In genomic region chr9:114300153-114300845, GRCh38 we compare ENCODE assay signal across 32 cellular contexts. TPM values are rescaled to one million over a fixed set of nuclear protein-coding genes. Genes with fewer than 3 reads are reported as not detected.
DNase-seq lines count a peak whose midpoint lies in the region; ATAC-seq and TF ChIP-seq lines count a peak whose summit lies in the region.
"Had no signal": no experiment of that assay in that cellular context is flagged by ENCODE, and none has a peak within 500 bp of the region (broad histone marks: within the 10 kb centered on the region; RNA-seq: fewer than 3 reads in every experiment).

No MANE protein-coding gene starts in this region.

- no peaks in the 10 kb centered on the region for H3K4me1 Mint-ChIP-seq in activated CD8-positive, alpha-beta memory T cell treated with anti-CD3 and anti-CD28 coated beads, Interleukin-2, amount 10 ng/mL, durations not matched to agents 7 days and 5 days
- H3K4me1 Mint-ChIP-seq in nephron progenitor cell: peaks cover 5% of the 10 kb centered on the region
- H3K4me1 Mint-ChIP-seq: H9 had no signal

- H3K27ac Mint-ChIP-seq in activated CD8-positive, alpha-beta memory T cell treated with anti-CD3 and anti-CD28 coated beads, Interleukin-2, amount 10 ng/mL, durations not matched to agents 7 days and 5 days: no peak overlapping the region
- H3K27ac Mint-ChIP-seq in nephron progenitor cell: peak overlapping the region; percentile 45
- H3K27ac Mint-ChIP-seq: activated CD8-positive, alpha-beta T cell treated with anti-CD3 and anti-CD28 coated beads, Interleukin-2, amount 10 ng/mL, durations not matched to agents 7 days and 5 days; activated naive CD4-positive, alpha-beta T cell treated with anti-CD3 and anti-CD28 coated beads for 36 hours had no signal

- no peak overlapping the region for H3K27ac ChIP-seq in Peyer's patch
- H3K27ac ChIP-seq in stomach: no peak overlapping the region
- H3K27ac ChIP-seq: adrenal gland, C4-2B, tibial artery had no signal

- WGBS in stomach, 5 donors: 93 to 99% (median 98%) methylated on average over 4 of the region's 4 CpGs

- peaks cover 22% of the 10 kb centered on the region for H3K27me3 Mint-ChIP-seq in activated CD8-positive, alpha-beta memory T cell treated with anti-CD3 and anti-CD28 coated beads, Interleukin-2, amount 10 ng/mL, durations not matched to agents 7 days and 5 days
- peaks cover 8% of the 10 kb centered on the region for H3K27me3 Mint-ChIP-seq in nephron progenitor cell (ENCODE audit: low read depth, poor library complexity)
- H3K27me3 Mint-ChIP-seq: stimulated activated naive CD8-positive, alpha-beta T cell treated with anti-CD3 and anti-CD28 coated beads, Interleukin-15, amount 100 ng/mL, for 72 hours had no signal

- H3K9me3 ChIP-seq in Peyer's patch (no peaks in the 10 kb centered on the region), stomach (peaks cover 0 to 11% (median 2%) of the 10 kb centered on the region in 4 donors)
- H3K9me3 ChIP-seq: adrenal gland had no signal

- H3K9me3 Mint-ChIP-seq in activated CD8-positive, alpha-beta memory T cell treated with anti-CD3 and anti-CD28 coated beads, Interleukin-2, amount 10 ng/mL, durations not matched to agents 7 days and 5 days (ENCODE audit: low read depth): no peaks in the 10 kb centered on the region
- peaks cover 16% of the 10 kb centered on the region for H3K9me3 Mint-ChIP-seq in nephron progenitor cell

- TF ChIP-seq CTCF in Peyer's patch (IDR thresholded peaks at IDR 0.05): no peak
- TF ChIP-seq CTCF in nephron progenitor cell (IDR thresholded peaks at IDR 0.05): no peak
- no peak for TF ChIP-seq CTCF in stomach (IDR thresholded peaks at IDR 0.05)

- H3K4me3 ChIP-seq in Peyer's patch (no peak overlapping the region), stomach (no peak overlapping the region)
- H3K4me3 ChIP-seq: adrenal gland, tibial artery had no signal

- TF ChIP-seq POLR2A in Peyer's patch (IDR thresholded peaks at IDR 0.05) (no peak), stomach (IDR thresholded peaks at IDR 0.05) (no peak)

- intact Hi-C loops in stomach (cut with DNase I; ENCODE audit: low total_unique reads): no loop called here

- H3K27me3 ChIP-seq in Peyer's patch (no peaks in the 10 kb centered on the region), stomach (no peaks in the 10 kb centered on the region)
- H3K27me3 ChIP-seq: adrenal gland, tibial artery had no signal

- H3K36me3 ChIP-seq in Peyer's patch (no peaks in the 10 kb centered on the region), stomach (peaks cover 0 to 35% (median 23%) of the 10 kb centered on the region in 4 donors)

- CTCF ChIA-PET in activated CD8-positive, alpha-beta memory T cell treated with anti-CD3 and anti-CD28 coated beads, Interleukin-2, amount 10 ng/mL, durations not matched to agents 7 days and 5 days (lab: Charles Lee): interaction anchor here (1.6 kb wide), 2 partner anchors 9 to 192 kb away, joined by 5 to 6 read pairs; no protein-coding TSS in a partner anchor

- DNase-seq in Peyer's patch (peak in 2 of 3 donors; percentile 7 to 25), nephron progenitor cell (no peak), stomach (peak; percentile 10), germinal center (ENCODE audit: low spot score) (no peak), NCI-H2107 (lab: John Stamatoyannopoulos, UW) (no peak)
- peak; percentile 28 for DNase-seq in activated CD8-positive, alpha-beta memory T cell treated with anti-CD3 and anti-CD28 coated beads, Interleukin-2, amount 10 ng/mL, durations not matched to agents 7 days and 5 days
- DNase-seq in central memory CD4-positive, alpha-beta T cell: no peak
- DNase-seq: activated CD4-positive, CD25-positive, alpha-beta regulatory T cell treated with anti-CD3 and anti-CD28 coated beads, Interleukin-2, amount 50 U/mL, for 72 hours; activated CD8-positive, alpha-beta T cell treated with anti-CD3 and anti-CD28 coated beads, Interleukin-2, amount 10 ng/mL, durations not matched to agents 7 days and 5 days; activated naive CD4-positive, alpha-beta T cell treated with anti-CD3 and anti-CD28 coated beads for 36 hours; activated T-cell treated with anti-CD3 and anti-CD28 coated beads, Interleukin-2, amount 50 U/mL, for 4 hours; COR-L47; H9; Kasumi-1; NCI-H1436; NCI-H2081 treated with DMSO at 0.1 percent for 48 hours; NCI-H226; NCI-H526 treated with DMSO at 0.1 percent for 48 hours; PC-3; T-helper 2 cell had no signal

- H3K4me1 ChIP-seq in Peyer's patch (no peaks in the 10 kb centered on the region), stomach (peaks cover 0 to 1% (median under 1%) of the 10 kb centered on the region in 4 donors)
- H3K4me1 ChIP-seq: adrenal gland, tibial artery had no signal

- H3K4me3 Mint-ChIP-seq in activated CD8-positive, alpha-beta memory T cell treated with anti-CD3 and anti-CD28 coated beads, Interleukin-2, amount 10 ng/mL, durations not matched to agents 7 days and 5 days: no peak overlapping the region
- no peak overlapping the region for H3K4me3 Mint-ChIP-seq in nephron progenitor cell
- H3K4me3 Mint-ChIP-seq: activated CD8-positive, alpha-beta T cell treated with anti-CD3 and anti-CD28 coated beads, Interleukin-2, amount 10 ng/mL, durations not matched to agents 7 days and 5 days; activated naive CD4-positive, alpha-beta T cell treated with anti-CD3 and anti-CD28 coated beads for 36 hours; activated T-cell treated with anti-CD3 and anti-CD28 coated beads, Interleukin-2, amount 50 U/mL, for 4 hours; H9; naive thymus-derived CD8-positive, alpha-beta T cell; stimulated activated naive CD8-positive, alpha-beta T cell treated with anti-CD3 and anti-CD28 coated beads, Interleukin-15, amount 100 ng/mL, for 72 hours had no signal

- no peak for TF ChIP-seq EP300 in stomach (IDR thresholded peaks at IDR 0.05)

- H3K36me3 Mint-ChIP-seq in activated CD8-positive, alpha-beta memory T cell treated with anti-CD3 and anti-CD28 coated beads, Interleukin-2, amount 10 ng/mL, durations not matched to agents 7 days and 5 days: no peaks in the 10 kb centered on the region
- H3K36me3 Mint-ChIP-seq in nephron progenitor cell (ENCODE audit: low read depth): peaks cover 37% of the 10 kb centered on the region

- no peak for ATAC-seq in activated CD8-positive, alpha-beta memory T cell treated with anti-CD3 and anti-CD28 coated beads, Interleukin-2, amount 10 ng/mL, durations not matched to agents 7 days and 5 days
- ATAC-seq: activated CD8-positive, alpha-beta T cell treated with anti-CD3 and anti-CD28 coated beads, Interleukin-2, amount 10 ng/mL, durations not matched to agents 7 days and 5 days; activated T-cell treated with anti-CD3 and anti-CD28 coated beads, Interleukin-2, amount 50 U/mL, for 4 hours; naive thymus-derived CD8-positive, alpha-beta T cell; PC-3; Right ventricle myocardium inferior; stimulated activated naive CD8-positive, alpha-beta T cell treated with anti-CD3 and anti-CD28 coated beads, Interleukin-15, amount 100 ng/mL, for 72 hours had no signal

RNA-seq across cellular contexts. Expression of gene ORM1, which starts 22.6 kb away (rescaled TPM):
- total RNA-seq in Peyer's patch: not detected
- total RNA-seq in activated CD8-positive, alpha-beta memory T cell treated with anti-CD3 and anti-CD28 coated beads, Interleukin-2, amount 10 ng/mL, durations not matched to agents 7 days and 5 days: not detected
- 1 to 10 TPM in 2 of 5 donors, not detected in 3; 1.6 to 2.2 TPM for total RNA-seq in stomach
- 10 to 100 TPM in 1 of 3 donors, 1 to 10 TPM in 2; 2.9 to 14.8 (median 3.9) TPM for polyA plus RNA-seq in stomach
- total RNA-seq: activated CD8-positive, alpha-beta T cell treated with anti-CD3 and anti-CD28 coated beads, Interleukin-2, amount 10 ng/mL, durations not matched to agents 7 days and 5 days; activated naive CD4-positive, alpha-beta T cell treated with anti-CD3 and anti-CD28 coated beads for 36 hours; dermis microvascular lymphatic vessel endothelial cell; G401; lung microvascular endothelial cell; mononuclear cell; naive thymus-derived CD8-positive, alpha-beta T cell; osteoblast; PC-3 had no signal
- polyA plus RNA-seq: naive thymus-derived CD8-positive, alpha-beta T cell had no signal

RNA-seq across cellular contexts. Expression of gene ORM2, which starts 29.4 kb away (rescaled TPM):
- total RNA-seq in Peyer's patch (not detected), stomach (1 to 10 TPM in 2 of 5 donors, not detected in 3; 1.2 to 2.0 TPM)
- not detected for total RNA-seq in activated CD8-positive, alpha-beta memory T cell treated with anti-CD3 and anti-CD28 coated beads, Interleukin-2, amount 10 ng/mL, durations not matched to agents 7 days and 5 days
- polyA plus RNA-seq in stomach: 10 to 100 TPM in 1 of 3 donors, 1 to 10 TPM in 1, not detected in 1; 4.9 to 17.1 TPM
- total RNA-seq: activated CD8-positive, alpha-beta T cell treated with anti-CD3 and anti-CD28 coated beads, Interleukin-2, amount 10 ng/mL, durations not matched to agents 7 days and 5 days; activated naive CD4-positive, alpha-beta T cell treated with anti-CD3 and anti-CD28 coated beads for 36 hours; dermis microvascular lymphatic vessel endothelial cell; frontal cortex; G401; lung microvascular endothelial cell; mononuclear cell; naive thymus-derived CD8-positive, alpha-beta T cell; osteoblast; PC-3; Right ventricle myocardium inferior had no signal
- polyA plus RNA-seq: naive thymus-derived CD8-positive, alpha-beta T cell had no signal

Comparison
In these comparisons a context has a peak if more than half of its experiments do, and no peak if none do; other contexts are left out.
1. DNase-seq: peak in Peyer's patch (2 of 3), activated CD8-positive, alpha-beta memory T cell treated with anti-CD3 and anti-CD28 coated beads, Interleukin-2, amount 10 ng/mL, durations not matched to agents 7 days and 5 days (single experiment) and stomach (single experiment); none in nephron progenitor cell (single experiment), germinal center (single experiment), NCI-H2107 (single experiment) and central memory CD4-positive, alpha-beta T cell (single experiment).